Comparison of ENCODE assay signal across 1 cellular context in genomic region chr19:19191920-19192882, GRCh38.
TF ChIP-seq lines count a peak whose summit lies in the region.

Gene BORCS8, minus strand, starts transcription at chr19:19192152. Its CDS starts 35 bp downstream, at chr19:19192117.
Gene RFXANK, plus strand, starts transcription at chr19:19192258. Its CDS starts 1,689 bp downstream, at chr19:19193947.

TF ChIP-seq in K562, 482 proteins besides CTCF, POLR2A, EP300 and RAD21 (continued from another document and continues in another):
- TF ChIP-seq GABPA (tag; conservative IDR thresholded peaks at IDR 0.05; ENCODE audit: low read depth) (peak; percentile 100), SMARCB1 (IDR thresholded peaks at IDR 0.05; ENCODE audit: insufficient read length, low read depth) (no peak), STAT6 (CRISPR knock-in tag; IDR thresholded peaks at IDR 0.05) (peak; percentile 38; the same call in 1 of the 2 replicates), SREBF2 (CRISPR knock-in tag; IDR thresholded peaks at IDR 0.05) (0 out of 2 replicates have a peak, but pooled peaks have one; percentile 74), HDAC6 (IDR thresholded peaks at IDR 0.05; ENCODE audit: low read depth, low read length) (no peak), CBX8 (IDR thresholded peaks at IDR 0.05; ENCODE audit: borderline replicate concordance, extremely low read depth, low read depth, low read length, poor library complexity, severe bottlenecking) (no peak), TRIM25 (IDR thresholded peaks at IDR 0.05; ENCODE audit: borderline replicate concordance) (no peak), MAFF (IDR thresholded peaks at IDR 0.05; ENCODE audit: low read length) (no peak), MEF2D (tag; conservative IDR thresholded peaks at IDR 0.05; ENCODE audit: low read depth) (no peak), ZFP36 (IDR thresholded peaks at IDR 0.05; ENCODE audit: low read depth, low read length, partially characterized antibody) (peak; percentile 19), ZNF583 (CRISPR knock-in tag; IDR thresholded peaks at IDR 0.05) (peak; percentile 69), RBBP5 (IDR thresholded peaks at IDR 0.05; ENCODE audit: borderline replicate concordance, insufficient read depth, low read length, poor library complexity, severe bottlenecking) (peak; percentile 98), PTRF (tag; IDR thresholded peaks at IDR 0.05) (no peak), CAMTA2 (CRISPR knock-in tag; conservative IDR thresholded peaks at IDR 0.05) (no peak), ZC3H11A (IDR thresholded peaks at IDR 0.05; ENCODE audit: low read depth, low read length) (peak; percentile 36; the same call in 1 of the 2 replicates), PHTF2 (CRISPR knock-in tag; IDR thresholded peaks at IDR 0.05) (no peak; the same call in 1 of the 2 replicates), ZNF609 (CRISPR knock-in tag; IDR thresholded peaks at IDR 0.05; ENCODE audit: borderline replicate concordance) (0 out of 2 replicates have a peak, but pooled peaks have one; percentile 59), CHD7 (IDR thresholded peaks at IDR 0.05; ENCODE audit: low read depth, low read length) (no peak), MTF1 (CRISPR knock-in tag; IDR thresholded peaks at IDR 0.05; ENCODE audit: borderline replicate concordance) (no peak), ZBED1 (IDR thresholded peaks at IDR 0.05) (no peak), CGGBP1 (CRISPR knock-in tag; IDR thresholded peaks at IDR 0.05) (peak; percentile 47; the same call in 1 of the 2 replicates), CREB1 (IDR thresholded peaks at IDR 0.05) (peak; percentile 12; the same call in 1 of the 2 replicates), CREB1 (CRISPR knock-in tag; IDR thresholded peaks at IDR 0.05) (peak; percentile 53; the same call in 1 of the 2 replicates), NCOA4 (IDR thresholded peaks at IDR 0.05; ENCODE audit: partially characterized antibody) (no peak), MYC (IDR thresholded peaks at IDR 0.05; ENCODE audit: low read depth, low read length) (peak; percentile 63; the same call in 1 of the 2 replicates), MYC (CRISPR knock-in tag; IDR thresholded peaks at IDR 0.05; ENCODE audit: borderline replicate concordance, low read depth) (peak; percentile 88; the same call in 1 of the 2 replicates), ZNF592 (IDR thresholded peaks at IDR 0.05) (no peak), ZNF41 (CRISPR knock-in tag; conservative IDR thresholded peaks at IDR 0.05) (no peak), SMAD4 (CRISPR knock-in tag; conservative IDR thresholded peaks at IDR 0.05) (peak; percentile 66), FOXM1 (IDR thresholded peaks at IDR 0.05; ENCODE audit: low read depth) (peak; percentile 58), FOXM1 (CRISPR knock-in tag; IDR thresholded peaks at IDR 0.05; ENCODE audit: low read depth) (no peak)
